21 cellular contexts compared by ENCODE assay signal in genomic region chr5:175379867-175380266, GRCh38.
"Had no signal": no experiment of that assay in that cellular context is flagged by ENCODE, and none has a peak within 500 bp of the region (broad histone marks: within the 10 kb centered on the region; RNA-seq: fewer than 3 reads in every experiment).

No MANE protein-coding gene starts in this region.

- H3K4me3 Mint-ChIP-seq: dendritic cell treated with granulocyte-macrophage colony-stimulating factor and Interleukin-4, amounts not matched to agents 40 ng/mL and 50 ng/mL, for 4 days; endodermal cell; memory B cell; nephron; neural progenitor cell; stimulated activated effector memory CD8-positive, alpha-beta T cell treated with anti-CD3 and anti-CD28 coated beads, Interleukin-12 subunit alpha, Interleukin-12 subunit beta, amount 100 ng/mL, for 72 hours had no signal

- H3K4me2 ChIP-seq: neural progenitor cell had no signal

- H3K9me3 Mint-ChIP-seq: dendritic cell treated with granulocyte-macrophage colony-stimulating factor and Interleukin-4, amounts not matched to agents 40 ng/mL and 50 ng/mL, for 4 days; endodermal cell; neural progenitor cell had no signal

- H3K4me3 ChIP-seq: lung, neural progenitor cell, right lobe of liver, stomach, thyroid gland had no signal

- H3K4me1 ChIP-seq: parathyroid adenoma, right lobe of liver, stomach, thyroid gland had no signal

- H3K9me3 ChIP-seq: right lobe of liver, stomach, thyroid gland had no signal

- H3K27ac Mint-ChIP-seq: dendritic cell treated with granulocyte-macrophage colony-stimulating factor and Interleukin-4, amounts not matched to agents 40 ng/mL and 50 ng/mL, for 4 days; endodermal cell; memory B cell; nephron; neural progenitor cell; progenitor cell of endocrine pancreas; stimulated activated effector memory CD8-positive, alpha-beta T cell treated with anti-CD3 and anti-CD28 coated beads, Interleukin-12 subunit alpha, Interleukin-12 subunit beta, amount 100 ng/mL, for 72 hours had no signal

- ATAC-seq: esophagus mucosa; left lobe of liver; right lobe of liver; stimulated activated effector memory CD8-positive, alpha-beta T cell treated with anti-CD3 and anti-CD28 coated beads, Interleukin-12 subunit alpha, Interleukin-12 subunit beta, amount 100 ng/mL, for 72 hours had no signal

- H3K79me2 ChIP-seq: parathyroid adenoma had no signal

- H3K27ac ChIP-seq: neural progenitor cell, parathyroid adenoma, right lobe of liver, stomach, thyroid gland had no signal

- H3K27me3 Mint-ChIP-seq: progenitor cell of endocrine pancreas had no signal

- H3K4me1 Mint-ChIP-seq: memory B cell; nephron; stimulated activated effector memory CD8-positive, alpha-beta T cell treated with anti-CD3 and anti-CD28 coated beads, Interleukin-12 subunit alpha, Interleukin-12 subunit beta, amount 100 ng/mL, for 72 hours had no signal

- H3K9ac ChIP-seq: neural progenitor cell, parathyroid adenoma had no signal

- FAIRE-seq: keratinocyte had no signal

- H3K27me3 ChIP-seq: neural progenitor cell, right lobe of liver, stomach, thyroid gland had no signal

- H2AFZ ChIP-seq: neural progenitor cell, parathyroid adenoma had no signal

- DNase-seq: effector CD8-positive, alpha-beta T cell; endodermal cell; foreskin melanocyte; right lobe of liver; stimulated activated CD4-positive, alpha-beta T cell treated with anti-CD3 and anti-CD28 coated beads, Interleukin-2, amount 100 ng/mL, for 24 hours; stimulated activated CD4-positive, alpha-beta T cell treated with anti-CD3 and anti-CD28 coated beads, Interleukin-4, amount 100 ng/mL, for 24 hours; stimulated activated naive CD4-positive, alpha-beta T cell treated with Interleukin-2 at 50 U/mL for 16 hours; stomach; thyroid gland; trophoblast cell had no signal

- H3K36me3 ChIP-seq: neural progenitor cell, right lobe of liver, stomach, thyroid gland had no signal

- H3K36me3 Mint-ChIP-seq: neural progenitor cell; stimulated activated effector memory CD8-positive, alpha-beta T cell treated with anti-CD3 and anti-CD28 coated beads, Interleukin-12 subunit alpha, Interleukin-12 subunit beta, amount 100 ng/mL, for 72 hours had no signal
